ENCODE assay signal across 22 cellular contexts in genomic region chr7:64867863-64868440, GRCh38. TPM values are rescaled to one million over a fixed set of nuclear protein-coding genes. Genes with fewer than 3 reads are reported as not detected.
A peak's percentile ranks its signal among the peaks of the same experiment; 100 is the strongest.
DNase-seq lines count a peak whose midpoint lies in the region; ATAC-seq and TF ChIP-seq lines count a peak whose summit lies in the region.
"Had no signal": no experiment of that assay in that cellular context is flagged by ENCODE, and none has a peak within 500 bp of the region (broad histone marks: within the 10 kb centered on the region; RNA-seq: fewer than 3 reads in every experiment).

No MANE protein-coding gene starts in this region.

- H2AK5ac ChIP-seq in H9 (ENCODE audit: insufficient read length, low read length) = no peak overlapping the region

- H3K27me3 ChIP-seq in H9 (ENCODE audit: insufficient read depth, low read length) = no peaks in the 10 kb centered on the region
- no peaks in the 10 kb centered on the region for H3K27me3 ChIP-seq in lung (ENCODE audit: control insufficient read depth, insufficient read depth)

- no peaks in the 10 kb centered on the region for H3K36me3 ChIP-seq in lung (ENCODE audit: control insufficient read depth in 2 of 2, insufficient read depth in 2 of 2, low read length in 2 of 2)

- peaks cover 0 to 8% (median 4%) of the 10 kb centered on the region in 3 experiments; a peak in 5 of 7 replicates for H3K36me3 Mint-ChIP-seq in H9 (ENCODE audit: insufficient read depth in 1 of 3, low read depth in 3 of 3)
- no peaks in the 10 kb centered on the region for H3K36me3 Mint-ChIP-seq in stimulated activated naive B cell treated with anti-CD40 and anti-IgM and Interleukin-4, amounts not matched to agents 10 μg/mL and 1 μg/mL and 100 μg/mL, for 72 hours
- H3K36me3 Mint-ChIP-seq: CD14-positive monocyte had no signal

- TF ChIP-seq CTCF in H9 (conservative IDR thresholded peaks at IDR 0.05) (no peak), lung (IDR thresholded peaks at IDR 0.05; ENCODE audit: control extremely low read depth, extremely low read depth) (no peak)

- H3K56ac ChIP-seq in H9 (ENCODE audit: insufficient read length, low read depth, low read length) = no peak overlapping the region

- no peak overlapping the region for H2BK20ac ChIP-seq in H9 (ENCODE audit: low read depth, low read length, poor library complexity, severe bottlenecking)

- no peak for ATAC-seq in lung (ENCODE audit: insufficient read depth, low FRiP score)
- ATAC-seq in stimulated activated naive B cell treated with anti-CD40 and anti-IgM and Interleukin-4, amounts not matched to agents 10 μg/mL and 1 μg/mL and 100 μg/mL, for 72 hours (replicated peaks) = no peak
- ATAC-seq in HG03442 (IDR thresholded peaks at IDR 0.05; ENCODE audit: unreplicated experiment) = no peak

- no peak overlapping the region for H3K23ac ChIP-seq in H9 (ENCODE audit: insufficient read length, low read depth, low read length)

- no peak overlapping the region for H2AFZ ChIP-seq in H9 (ENCODE audit: low read length)

- no peak overlapping the region for H3K4me3 Mint-ChIP-seq in H9
- no peak overlapping the region for H3K4me3 Mint-ChIP-seq in stimulated activated naive B cell treated with anti-CD40 and anti-IgM and Interleukin-4, amounts not matched to agents 10 μg/mL and 1 μg/mL and 100 μg/mL, for 72 hours
- H3K4me3 Mint-ChIP-seq: B cell, CD14-positive monocyte, HFFc6 had no signal

- peaks cover 22% of the 10 kb centered on the region for H3K27me3 Mint-ChIP-seq in H9 (ENCODE audit: low read depth)
- H3K27me3 Mint-ChIP-seq in stimulated activated naive B cell treated with anti-CD40 and anti-IgM and Interleukin-4, amounts not matched to agents 10 μg/mL and 1 μg/mL and 100 μg/mL, for 72 hours = peaks cover 0 to 17% of the 10 kb centered on the region in 2 donors
- H3K27me3 Mint-ChIP-seq: B cell had no signal

- H2BK5ac ChIP-seq in H9 (ENCODE audit: insufficient read length, low read length) = no peak overlapping the region

- no peaks in the 10 kb centered on the region for H3K23me2 ChIP-seq in H9 (ENCODE audit: insufficient read length, low read depth, low read length, poor library complexity, severe bottlenecking)

- H3K79me1 ChIP-seq in H9 (ENCODE audit: insufficient read depth, low read depth, low read length, poor library complexity, severe bottlenecking) = no peaks in the 10 kb centered on the region

- H3K4ac ChIP-seq in H9 (ENCODE audit: low read depth, low read length) = no peak overlapping the region

- H4K5ac ChIP-seq in H9 (ENCODE audit: insufficient read length, low read depth, low read length) = no peak overlapping the region

- no peak overlapping the region for H2BK12ac ChIP-seq in H9 (ENCODE audit: insufficient read length, low read depth, low read length)

- no peak overlapping the region for H3K14ac ChIP-seq in H9 (ENCODE audit: insufficient read depth, low read length)

- H3K9me3 Mint-ChIP-seq in H9 = peaks cover 82 to 85% of the 10 kb centered on the region in 2 experiments
- peaks cover 6 to 14% of the 10 kb centered on the region in 2 donors for H3K9me3 Mint-ChIP-seq in stimulated activated naive B cell treated with anti-CD40 and anti-IgM and Interleukin-4, amounts not matched to agents 10 μg/mL and 1 μg/mL and 100 μg/mL, for 72 hours

- no peak overlapping the region for H3K27ac Mint-ChIP-seq in H9
- no peak overlapping the region for H3K27ac Mint-ChIP-seq in stimulated activated naive B cell treated with anti-CD40 and anti-IgM and Interleukin-4, amounts not matched to agents 10 μg/mL and 1 μg/mL and 100 μg/mL, for 72 hours
- H3K27ac Mint-ChIP-seq: B cell, CD14-positive monocyte, HFFc6 had no signal

- no peak overlapping the region for H3K9ac ChIP-seq in H9 (ENCODE audit: extremely low read depth, insufficient read length, low read length)
- H3K9ac ChIP-seq: KMS-11 had no signal

- H4K8ac ChIP-seq in H9 (replicated peaks; ENCODE audit: insufficient read length, low read depth, low read length) = no peak overlapping the region

- no peak overlapping the region for H2BK120ac ChIP-seq in H9 (ENCODE audit: low read depth, low read length, poor library complexity, severe bottlenecking)

- peak; percentile 13 for DNase-seq in activated CD4-positive, CD25-positive, alpha-beta regulatory T cell treated with anti-CD3 and anti-CD28 coated beads, Interleukin-2, amount 50 U/mL, for 72 hours
- DNase-seq in activated CD4-positive, CD25-positive, alpha-beta regulatory T cell (lab: John Stamatoyannopoulos, UW) = no peak
- DNase-seq in AG20443 (ENCODE audit: low spot score) (peak; percentile 2), H9 (peak; percentile 8), lung (ENCODE audit: low spot score) (peak; percentile 14), RPMI8226 (no peak)
- DNase-seq in stimulated activated naive B cell treated with anti-CD40 and anti-IgM and Interleukin-4, amounts not matched to agents 10 μg/mL and 1 μg/mL and 100 μg/mL, for 72 hours = no peak
- DNase-seq: DMS53, EL, GF-D8, HFFc6, IMR-90, NCI-H1105, NCI-H146, NCI-H2029, NCI-H526, SHP77 had no signal

- no peak overlapping the region for H3T11ph ChIP-seq in H9 (ENCODE audit: low read length)

- H3K18ac ChIP-seq in H9 (ENCODE audit: insufficient read length, low read depth, low read length) = no peak overlapping the region

- H3K4me1 ChIP-seq in H9 (ENCODE audit: insufficient read depth, low read length) (no peaks in the 10 kb centered on the region), lung (ENCODE audit: control insufficient read depth in 2 of 2, insufficient read depth in 2 of 2, low read length in 2 of 2) (no peaks in the 10 kb centered on the region)

- no peak overlapping the region for H3K4me2 ChIP-seq in H9 (ENCODE audit: insufficient read depth, insufficient read length, low read length)
- H3K4me2 ChIP-seq: KMS-11 had no signal

- H3K27ac ChIP-seq in H9 (ENCODE audit: insufficient read length, low read depth, low read length) (no peak overlapping the region), lung (ENCODE audit: low read depth in 1 of 2, low read length in 1 of 2) (no peak overlapping the region)
- H3K27ac ChIP-seq: HL-60, KMS-11 had no signal

- no peaks in the 10 kb centered on the region for H4K20me1 ChIP-seq in H9 (ENCODE audit: control insufficient read depth, insufficient read depth, insufficient read length)

- H3K79me2 ChIP-seq in H9 (ENCODE audit: insufficient read depth, low read length) = no peaks in the 10 kb centered on the region

- H3K4me1 Mint-ChIP-seq in H9 = no peaks in the 10 kb centered on the region
- peaks cover 0 to 4% of the 10 kb centered on the region in 2 donors for H3K4me1 Mint-ChIP-seq in stimulated activated naive B cell treated with anti-CD40 and anti-IgM and Interleukin-4, amounts not matched to agents 10 μg/mL and 1 μg/mL and 100 μg/mL, for 72 hours
- H3K4me1 Mint-ChIP-seq: B cell, CD14-positive monocyte had no signal

- no peak overlapping the region for H4K91ac ChIP-seq in H9 (ENCODE audit: insufficient read length, low read depth, low read length)

- peaks cover 12% of the 10 kb centered on the region for H3K9me3 ChIP-seq in H9 (ENCODE audit: control insufficient read depth, low read depth, low read length)
- H3K9me3 ChIP-seq in lung (ENCODE audit: control insufficient read depth in 2 of 2, insufficient read depth in 1 of 2, low read length in 1 of 2) = peaks cover 0 to 26% of the 10 kb centered on the region in 2 donors

- no CpG with 5 or more reads among the region's 18 CpGs for WGBS in H9 (ENCODE audit: extremely low coverage, insufficient read length, low lambda C conversion rate)
- WGBS in lung, 2 donors = 90 to 94% methylated on average over 18 of the region's 18 CpGs

- H3K4me3 ChIP-seq in lung = no peak overlapping the region

- H2BK15ac ChIP-seq in H9 (ENCODE audit: low read depth, low read length) = no peak overlapping the region

RNA-seq across cellular contexts. Expression of gene ZNF273, which starts 35.1 kb away (rescaled TPM):
- total RNA-seq in H9 (2021) (17.9 TPM in 2 replicates), lung (10 to 100 TPM; 12.4 to 15.7 TPM)
- polyA plus RNA-seq in lung = 1 to 10 TPM; 3.0 to 5.0 TPM

Comparison
In these comparisons a context has a peak if more than half of its experiments do, and no peak if none do; other contexts are left out.
1. DNase-seq: peak in activated CD4-positive, CD25-positive, alpha-beta regulatory T cell treated with anti-CD3 and anti-CD28 coated beads, Interleukin-2, amount 50 U/mL, for 72 hours (single experiment), AG20443 (single experiment), H9 (single experiment) and lung (single experiment); none in activated CD4-positive, CD25-positive, alpha-beta regulatory T cell (0 of 4), stimulated activated naive B cell treated with anti-CD40 and anti-IgM and Interleukin-4, amounts not matched to agents 10 μg/mL and 1 μg/mL and 100 μg/mL, for 72 hours (single experiment) and RPMI8226 (single experiment).